1 cellular context compared by ENCODE assay signal in genomic region chr9:69834056-69834455, GRCh38.
TF ChIP-seq lines count a peak whose summit lies in the region.

No MANE protein-coding gene starts in this region.

TF ChIP-seq in HCT116, 20 proteins besides CTCF, POLR2A, EP300 and RAD21:
- TF ChIP-seq ELF1 (IDR thresholded peaks at IDR 0.05; ENCODE audit: borderline replicate concordance, low read depth) (no peak), SP1 (IDR thresholded peaks at IDR 0.05; ENCODE audit: low read depth) (no peak), EGR1 (IDR thresholded peaks at IDR 0.05; ENCODE audit: low read depth) (no peak), FOSL1 (IDR thresholded peaks at IDR 0.05; ENCODE audit: low read depth) (no peak), CEBPB (IDR thresholded peaks at IDR 0.05; ENCODE audit: low read depth) (no peak), ZFX (IDR thresholded peaks at IDR 0.05) (no peak), TCF7L2 (IDR thresholded peaks at IDR 0.05; ENCODE audit: borderline replicate concordance, extremely low read depth, insufficient read depth, insufficient read length) (no peak), SIN3A (IDR thresholded peaks at IDR 0.05; ENCODE audit: low read depth) (no peak)
- TF ChIP-seq, protein P1, sequence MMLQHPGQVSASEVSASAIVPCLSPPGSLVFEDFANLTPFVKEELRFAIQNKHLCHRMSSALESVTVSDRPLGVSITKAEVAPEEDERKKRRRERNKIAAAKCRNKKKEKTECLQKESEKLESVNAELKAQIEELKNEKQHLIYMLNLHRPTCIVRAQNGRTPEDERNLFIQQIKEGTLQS (IDR thresholded peaks at IDR 0.05) = no peak
- TF ChIP-seq, protein P2, sequence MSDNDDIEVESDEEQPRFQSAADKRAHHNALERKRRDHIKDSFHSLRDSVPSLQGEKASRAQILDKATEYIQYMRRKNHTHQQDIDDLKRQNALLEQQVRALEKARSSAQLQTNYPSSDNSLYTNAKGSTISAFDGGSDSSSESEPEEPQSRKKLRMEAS (IDR thresholded peaks at IDR 0.05) = no peak
